Comparison of ENCODE assay signal across 8 cellular contexts in genomic region chr17:49360796-49361128, GRCh38.
DNase-seq lines count a peak whose midpoint lies in the region; ATAC-seq lines count a peak whose summit lies in the region.

No MANE protein-coding gene starts in this region.

- peak in 7 of 61 donors; percentile 38 to 75 (median 53) for DNase-seq in caudate nucleus (lab: John Stamatoyannopoulos, UW)
- DNase-seq in NCI-H2171 treated with DMSO at 0.1 percent for 48 hours (lab: John Stamatoyannopoulos, UW), result no peak
- no peak for DNase-seq in NCI-H345 (lab: John Stamatoyannopoulos, UW)

- no peaks in the 10 kb centered on the region for H3K9me3 ChIP-seq in ES-I3 (ENCODE audit: control insufficient read depth, insufficient read depth, low read length)
- no peaks in the 10 kb centered on the region for H3K9me3 ChIP-seq in KOPT-K1 (ENCODE audit: insufficient read depth, low read length, poor library complexity, severe bottlenecking)
- H3K9me3 ChIP-seq in muscle layer of duodenum (ENCODE audit: control insufficient read depth in 1 of 2, low read length in 2 of 2), result no peaks in the 10 kb centered on the region

- peak overlapping the region; percentile 88 to 94 for H3K4me3 ChIP-seq in muscle layer of duodenum (ENCODE audit: low read depth in 1 of 2, low read length in 2 of 2)

- H3K36me3 ChIP-seq in ES-I3 (ENCODE audit: insufficient read depth, low read length), result no peaks in the 10 kb centered on the region
- H3K36me3 ChIP-seq in KOPT-K1 (ENCODE audit: insufficient read depth, low read length), result no peaks in the 10 kb centered on the region
- H3K36me3 ChIP-seq in muscle layer of duodenum (ENCODE audit: control insufficient read depth in 1 of 2, insufficient read depth in 2 of 2, low read length in 2 of 2), result no peaks in the 10 kb centered on the region

- H3K27ac ChIP-seq in KOPT-K1 (ENCODE audit: low read depth, low read length, poor library complexity, severe bottlenecking) (peak overlapping the region; percentile 71), caudate nucleus (ENCODE audit: low read depth, low read length) (peak overlapping the region; percentile 88), muscle layer of duodenum (ENCODE audit: low read length) (peak overlapping the region; percentile 76)

- H3K27me3 ChIP-seq in muscle layer of duodenum (ENCODE audit: low read depth, low read length), result no peaks in the 10 kb centered on the region

- ATAC-seq in GM21360 (IDR thresholded peaks at IDR 0.05; ENCODE audit: unreplicated experiment) (no peak), HG03175 (IDR thresholded peaks at IDR 0.05; ENCODE audit: unreplicated experiment) (no peak)

- peak overlapping the region; percentile 81 for H3K9ac ChIP-seq in ES-I3 (ENCODE audit: low read depth, low read length)

- peaks cover 15% of the 10 kb centered on the region; the same call in 1 of the 2 replicates for H3K4me1 ChIP-seq in ES-I3 (ENCODE audit: insufficient read depth, low read length)
- H3K4me1 ChIP-seq in muscle layer of duodenum (ENCODE audit: control insufficient read depth in 1 of 2, insufficient read depth in 2 of 2, low read length in 2 of 2), result peaks cover 18 to 45% of the 10 kb centered on the region in 2 donors
